Comparison of ENCODE assay signal across 27 cellular contexts in genomic region chr7:36735172-36735571, GRCh38. TPM values are rescaled to one million over a fixed set of nuclear protein-coding genes. Genes with fewer than 3 reads are reported as not detected.
A peak's percentile ranks its signal among the peaks of the same experiment; 100 is the strongest.
DNase-seq lines count a peak whose midpoint lies in the region; ATAC-seq and TF ChIP-seq lines count a peak whose summit lies in the region.
"Had no signal": no experiment of that assay in that cellular context is flagged by ENCODE, and none has a peak within 500 bp of the region (broad histone marks: within the 10 kb centered on the region; RNA-seq: fewer than 3 reads in every experiment).

No MANE protein-coding gene starts in this region.

- H3K4me3 ChIP-seq in NB4 (ENCODE audit: low read depth, low read length) (no peak overlapping the region), astrocyte of the spinal cord (ENCODE audit: low read depth, low read length) (no peak overlapping the region), left lung (no peak overlapping the region)
- H3K4me3 ChIP-seq: heart left ventricle, SJCRH30, skin epidermis, upper lobe of right lung had no signal

- peaks cover 29% of the 10 kb centered on the region for H3K9me3 Mint-ChIP-seq in T-helper 2 cell treated with Interferon-gamma antibody and Interleukin-4, amounts not matched to agents 5 μg/mL and 100 μg/mL, for 36 hours
- no peaks in the 10 kb centered on the region for H3K9me3 Mint-ChIP-seq in natural killer cell

- peaks cover 38% of the 10 kb centered on the region for H3K4me1 Mint-ChIP-seq in T-helper 2 cell treated with Interferon-gamma antibody and Interleukin-4, amounts not matched to agents 5 μg/mL and 100 μg/mL, for 36 hours (ENCODE audit: low read depth)
- peaks cover 43 to 55% of the 10 kb centered on the region in 2 donors for H3K4me1 Mint-ChIP-seq in natural killer cell

- H3K36me3 Mint-ChIP-seq in T-helper 2 cell treated with Interferon-gamma antibody and Interleukin-4, amounts not matched to agents 5 μg/mL and 100 μg/mL, for 36 hours (ENCODE audit: low read depth) = peaks cover 23% of the 10 kb centered on the region
- H3K36me3 Mint-ChIP-seq in natural killer cell = peaks cover 9% of the 10 kb centered on the region

- no peak overlapping the region for H3K4me3 Mint-ChIP-seq in T-helper 2 cell treated with Interferon-gamma antibody and Interleukin-4, amounts not matched to agents 5 μg/mL and 100 μg/mL, for 36 hours
- H3K4me3 Mint-ChIP-seq in natural killer cell = peak overlapping the region; percentile 7

- H3K27ac Mint-ChIP-seq in T-helper 2 cell treated with Interferon-gamma antibody and Interleukin-4, amounts not matched to agents 5 μg/mL and 100 μg/mL, for 36 hours = peak overlapping the region; percentile 2
- peak overlapping the region; percentile 69 to 87 for H3K27ac Mint-ChIP-seq in natural killer cell

- in situ Hi-C loops in astrocyte of the spinal cord (cut with HindIII; ENCODE audit: low sequenced_read_pairs) = no loop called here

- H3K4me1 ChIP-seq in left lung = peaks cover 0 to 36% of the 10 kb centered on the region in 2 donors
- H3K4me1 ChIP-seq: upper lobe of right lung had no signal

- ATAC-seq in natural killer cell (peak in 2 of 3 donors; percentile 49 to 62), SK-N-SH treated with all-trans-retinoic acid at 6 μM for 48 hours (no peak), left lung (no peak)
- ATAC-seq: heart left ventricle, left colon, upper lobe of right lung had no signal

- DNase-seq in T-helper 2 cell treated with Interferon-gamma antibody and Interleukin-4, amounts not matched to agents 5 μg/mL and 100 μg/mL, for 36 hours (ENCODE audit: low spot score) = no peak
- DNase-seq in T-helper 2 cell = no peak
- peak; percentile 75 for DNase-seq in NB4 (ENCODE audit: low read depth)
- peak; percentile 52 for DNase-seq in astrocyte of the spinal cord (ENCODE audit: low read depth, low spot score)
- no peak for DNase-seq in natural killer cell
- DNase-seq in NCI-H510A (lab: John Stamatoyannopoulos, UW) = no peak
- DNase-seq in left lung = no peak
- DNase-seq: 8988T; activated CD4-positive, alpha-beta T cell treated with anti-CD3 and anti-CD28 coated beads for 48 hours; activated CD8-positive, alpha-beta memory T cell treated with anti-CD3 and anti-CD28 coated beads, Interleukin-2, amount 50 U/mL, for 48 hours; activated gamma-delta T cell; AML-193; amygdala; caudate nucleus; DMS53; GF-D8; heart left ventricle; left colon; mesenchymal stem cell; NCI-H1048; NCI-H187; NCI-H526 treated with DMSO at 0.1 percent for 48 hours; upper lobe of right lung had no signal

- H3K36me3 ChIP-seq in left lung = no peaks in the 10 kb centered on the region
- H3K36me3 ChIP-seq: heart left ventricle, SJCRH30, upper lobe of right lung had no signal

- no peaks in the 10 kb centered on the region for H3K27me3 Mint-ChIP-seq in T-helper 2 cell treated with Interferon-gamma antibody and Interleukin-4, amounts not matched to agents 5 μg/mL and 100 μg/mL, for 36 hours (ENCODE audit: low read depth)
- no peaks in the 10 kb centered on the region for H3K27me3 Mint-ChIP-seq in natural killer cell (ENCODE audit: low read depth in 2 of 2)

- intact Hi-C loops in natural killer cell (cut with micrococcal nuclease) (no loop called here), left lung (cut with DNase I) (no loop called here)

- H3K9me3 ChIP-seq in left lung = no peaks in the 10 kb centered on the region
- H3K9me3 ChIP-seq: SJCRH30, upper lobe of right lung had no signal

- TF ChIP-seq CTCF in NB4 (IDR thresholded peaks at IDR 0.05; ENCODE audit: low read depth, low read length) = no peak
- no peak for TF ChIP-seq CTCF in astrocyte of the spinal cord (IDR thresholded peaks at IDR 0.05; ENCODE audit: low read depth, low read length)
- TF ChIP-seq CTCF in natural killer cell (IDR thresholded peaks at IDR 0.05) = no peak
- no peak for TF ChIP-seq CTCF in left lung (IDR thresholded peaks at IDR 0.05)

- TF ChIP-seq POLR2A in NB4 (IDR thresholded peaks at IDR 0.05; ENCODE audit: extremely low read depth, insufficient read length) = no peak

- H3K27ac ChIP-seq in left lung = no peak overlapping the region
- H3K27ac ChIP-seq: SJCRH30, skin epidermis, upper lobe of right lung had no signal

- H3K27me3 ChIP-seq in left lung = no peaks in the 10 kb centered on the region
- H3K27me3 ChIP-seq: heart left ventricle, SJCRH30, upper lobe of right lung had no signal

TF ChIP-seq in SK-N-SH treated with all-trans-retinoic acid at 6 μM for 48 hours, 23 proteins besides CTCF, POLR2A, EP300 and RAD21:
- TF ChIP-seq PPARA (CRISPR knock-in tag; IDR thresholded peaks at IDR 0.05; ENCODE audit: borderline replicate concordance) (no peak), OSR1 (CRISPR knock-in tag; IDR thresholded peaks at IDR 0.05) (no peak), ZFP30 (CRISPR knock-in tag; IDR thresholded peaks at IDR 0.05) (no peak), ZNF8 (CRISPR knock-in tag; IDR thresholded peaks at IDR 0.05) (no peak)

RNA-seq across cellular contexts. Expression of gene AOAH, which starts 10.9 kb away (rescaled TPM):
- total RNA-seq in natural killer cell = 100 to 1,000 TPM; 263 to 403 (median 312) TPM
- total RNA-seq in left lung = 10 to 100 TPM; 13.4 to 28.2 TPM
- total RNA-seq: myocyte had no signal

Comparison
In these comparisons a context has a peak if more than half of its experiments do, and no peak if none do; other contexts are left out.
1. DNase-seq: peak in NB4 (single experiment) and astrocyte of the spinal cord (single experiment); none in T-helper 2 cell treated with Interferon-gamma antibody and Interleukin-4, amounts not matched to agents 5 μg/mL and 100 μg/mL, for 36 hours (single experiment), T-helper 2 cell (0 of 5), natural killer cell (single experiment), NCI-H510A (single experiment) and left lung (0 of 2).
2. ATAC-seq: peak in natural killer cell (2 of 3); none in SK-N-SH treated with all-trans-retinoic acid at 6 μM for 48 hours (single experiment) and left lung (single experiment).
3. RNA of gene AOAH, which starts 10.9 kb away (total RNA-seq): 263 to 403 TPM in natural killer cell; 13.4 to 28.2 TPM in left lung; every median in the first group is over 4 times any median in the second.